ENCODE assay signal across 20 cellular contexts in genomic region chr7:98984126-98984525, GRCh38.
"Had no signal": no experiment of that assay in that cellular context is flagged by ENCODE, and none has a peak within 500 bp of the region (broad histone marks: within the 10 kb centered on the region; RNA-seq: fewer than 3 reads in every experiment).

No MANE protein-coding gene starts in this region.

- H3K27me3 ChIP-seq: brain microvascular endothelial cell had no signal

- H3K27me3 Mint-ChIP-seq: activated CD4-positive, alpha-beta T cell treated with anti-CD3 and anti-CD28 coated beads for 36 hours; activated naive CD4-positive, alpha-beta T cell treated with anti-CD3 and anti-CD28 coated beads, Interleukin-2, amount 10 ng/mL, durations not matched to agents 7 days and 5 days; activated naive CD8-positive, alpha-beta T cell treated with anti-CD3 and anti-CD28 coated beads for 36 hours; T-cell had no signal

- DNase-seq: activated CD4-positive, alpha-beta T cell treated with anti-CD3 and anti-CD28 coated beads for 36 hours; activated CD8-positive, alpha-beta T cell treated with anti-CD3 and anti-CD28 coated beads, Interleukin-2, amount 10 ng/mL, durations not matched to agents 7 days and 5 days; activated gamma-delta T cell treated with Interleukin-2 at 50 U/mL for 16 hours; activated naive CD4-positive, alpha-beta T cell treated with anti-CD3 and anti-CD28 coated beads, Interleukin-2, amount 10 ng/mL, durations not matched to agents 7 days and 5 days; activated naive CD8-positive, alpha-beta T cell treated with anti-CD3 and anti-CD28 coated beads for 36 hours; activated T-cell treated with anti-CD3 and anti-CD28 coated beads, Interleukin-2, amount 50 U/mL, for 4 hours; brain microvascular endothelial cell; Kasumi-1; KBM-7; NCI-H146; NCI-H187 treated with DMSO at 0.1 percent for 48 hours; NCI-H2081 treated with DMSO at 0.1 percent for 48 hours; NCI-H2171; NCI-H2227 treated with DMSO at 0.1 percent for 48 hours; NCI-H446 treated with DMSO at 0.1 percent for 48 hours; NCI-H524 treated with DMSO at 0.1 percent for 48 hours; NCI-H748 treated with DMSO at 0.1 percent for 48 hours; T-cell; WERI-Rb-1 had no signal

- ATAC-seq: activated CD4-positive, alpha-beta T cell treated with anti-CD3 and anti-CD28 coated beads for 36 hours; activated CD8-positive, alpha-beta T cell treated with anti-CD3 and anti-CD28 coated beads, Interleukin-2, amount 10 ng/mL, durations not matched to agents 7 days and 5 days; activated T-cell treated with anti-CD3 and anti-CD28 coated beads, Interleukin-2, amount 50 U/mL, for 4 hours; T-cell had no signal

- H3K27ac ChIP-seq: brain microvascular endothelial cell, SK-N-MC, WERI-Rb-1 had no signal

- H3K27ac Mint-ChIP-seq: activated CD8-positive, alpha-beta T cell treated with anti-CD3 and anti-CD28 coated beads, Interleukin-2, amount 10 ng/mL, durations not matched to agents 7 days and 5 days; activated naive CD4-positive, alpha-beta T cell treated with anti-CD3 and anti-CD28 coated beads, Interleukin-2, amount 10 ng/mL, durations not matched to agents 7 days and 5 days; activated naive CD8-positive, alpha-beta T cell treated with anti-CD3 and anti-CD28 coated beads for 36 hours; T-cell had no signal

- H3K4me3 ChIP-seq: SK-N-MC had no signal

- H3K4me3 Mint-ChIP-seq: activated CD4-positive, alpha-beta T cell treated with anti-CD3 and anti-CD28 coated beads for 36 hours; activated CD8-positive, alpha-beta T cell treated with anti-CD3 and anti-CD28 coated beads, Interleukin-2, amount 10 ng/mL, durations not matched to agents 7 days and 5 days; activated naive CD4-positive, alpha-beta T cell treated with anti-CD3 and anti-CD28 coated beads, Interleukin-2, amount 10 ng/mL, durations not matched to agents 7 days and 5 days; activated naive CD8-positive, alpha-beta T cell treated with anti-CD3 and anti-CD28 coated beads for 36 hours; activated T-cell treated with anti-CD3 and anti-CD28 coated beads, Interleukin-2, amount 50 U/mL, for 4 hours; T-cell had no signal

- H3K4me1 Mint-ChIP-seq: activated CD4-positive, alpha-beta T cell treated with anti-CD3 and anti-CD28 coated beads for 36 hours had no signal
